In the genomic region with DNA sequence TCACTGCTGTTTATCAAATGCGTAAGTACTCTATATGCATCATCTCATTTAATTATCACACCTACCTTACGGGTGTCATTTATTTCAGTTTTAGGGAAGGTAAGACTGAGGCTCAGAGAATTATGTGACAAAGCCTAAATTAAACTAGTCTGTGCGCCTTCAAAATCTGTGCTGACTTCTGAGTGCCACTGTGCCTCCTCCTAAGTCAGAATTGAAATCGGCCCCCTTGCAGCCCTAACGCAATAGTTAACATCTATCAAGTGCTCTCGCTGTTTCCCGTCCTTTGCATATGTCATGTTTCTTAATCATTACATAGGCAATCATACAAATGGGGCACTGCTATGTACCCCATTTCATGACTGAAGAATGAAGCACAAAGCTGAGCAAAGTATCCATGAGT, we compare ENCODE assay signal across 3 cellular contexts.
"Had no signal": no experiment of that assay in that cellular context is flagged by ENCODE, and none has a peak within 500 bp of the region (broad histone marks: within the 10 kb centered on the region; RNA-seq: fewer than 3 reads in every experiment).

No MANE protein-coding gene starts in this region.

- ATAC-seq: GM12878 had no signal

- DNase-seq: GDM1, GF-D8 had no signal
